ENCODE assay signal across 21 cellular contexts in genomic region chr15:99514306-99514705, GRCh38. TPM values are rescaled to one million over a fixed set of nuclear protein-coding genes. Genes with fewer than 3 reads are reported as not detected.
DNase-seq lines count a peak whose midpoint lies in the region; ATAC-seq, FAIRE-seq and TF ChIP-seq lines count a peak whose summit lies in the region.
"Had no signal": no experiment of that assay in that cellular context is flagged by ENCODE, and none has a peak within 500 bp of the region (broad histone marks: within the 10 kb centered on the region; RNA-seq: fewer than 3 reads in every experiment).

No MANE protein-coding gene starts in this region.

- no peaks in the 10 kb centered on the region; the same call in 2 of the 3 replicates for H3K9me3 Mint-ChIP-seq in GM23338
- no peaks in the 10 kb centered on the region for H3K9me3 Mint-ChIP-seq in activated T-helper 17 cell treated with anti-CD3 and anti-CD28 coated beads, Interleukin-2, amount 50 U/mL, for 72 hours
- H3K9me3 Mint-ChIP-seq in memory B cell: peaks cover 1% of the 10 kb centered on the region
- H3K9me3 Mint-ChIP-seq: activated T-helper 1 cell treated with anti-CD3 and anti-CD28 coated beads, Interleukin-12 subunit alpha, Interleukin-12 subunit beta, Interleukin-2, Interleukin-4 antibody, amounts not matched to agents 30 ng/mL and 10 ng/mL and 1 ng/mL, durations not matched to agents 14 hours and 24 hours and 36 hours had no signal

- H3K9me3 ChIP-seq in DOHH2 (ENCODE audit: control insufficient read depth, insufficient read depth, low read length) (no peaks in the 10 kb centered on the region), small intestine (ENCODE audit: control insufficient read depth, low read depth) (no peaks in the 10 kb centered on the region)
- H3K9me3 ChIP-seq: tibial artery had no signal

- H3K27ac ChIP-seq in DOHH2 (ENCODE audit: low read depth, low read length) (peak overlapping the region; percentile 94), GM23338 (ENCODE audit: low read depth) (no peak overlapping the region), small intestine (ENCODE audit: low read depth in 1 of 2, low read length in 1 of 2) (no peak overlapping the region)
- H3K27ac ChIP-seq: dorsolateral prefrontal cortex, tibial artery had no signal

- H2AFZ ChIP-seq in GM23338: peak overlapping the region; percentile 49; the same call in 1 of the 2 replicates

- H3K4me3 Mint-ChIP-seq in GM23338: no peak overlapping the region
- no peak overlapping the region for H3K4me3 Mint-ChIP-seq in activated T-helper 17 cell treated with anti-CD3 and anti-CD28 coated beads, Interleukin-2, amount 50 U/mL, for 72 hours
- H3K4me3 Mint-ChIP-seq in memory B cell: no peak overlapping the region
- H3K4me3 Mint-ChIP-seq: activated T-helper 1 cell treated with anti-CD3 and anti-CD28 coated beads, Interleukin-12 subunit alpha, Interleukin-12 subunit beta, Interleukin-2, Interleukin-4 antibody, amounts not matched to agents 30 ng/mL and 10 ng/mL and 1 ng/mL, durations not matched to agents 14 hours and 24 hours and 36 hours had no signal

- H3K27ac Mint-ChIP-seq in GM23338 (no peak overlapping the region; the same call in 1 of the 2 replicates), memory B cell (peak overlapping the region; percentile 92)
- H3K27ac Mint-ChIP-seq in activated T-helper 17 cell treated with anti-CD3 and anti-CD28 coated beads, Interleukin-2, amount 50 U/mL, for 72 hours: peak overlapping the region; percentile 40
- H3K27ac Mint-ChIP-seq: activated T-helper 1 cell treated with anti-CD3 and anti-CD28 coated beads, Interleukin-12 subunit alpha, Interleukin-12 subunit beta, Interleukin-2, Interleukin-4 antibody, amounts not matched to agents 30 ng/mL and 10 ng/mL and 1 ng/mL, durations not matched to agents 14 hours and 24 hours and 36 hours had no signal

- H3K36me3 ChIP-seq in DOHH2 (ENCODE audit: control insufficient read depth, low read length): peaks cover 3% of the 10 kb centered on the region; the same call in 1 of the 2 replicates
- H3K36me3 ChIP-seq in GM23338 (ENCODE audit: insufficient read depth): no peaks in the 10 kb centered on the region; the same call in 1 of the 2 replicates
- no peaks in the 10 kb centered on the region for H3K36me3 ChIP-seq in small intestine (ENCODE audit: control insufficient read depth in 2 of 2, insufficient read depth in 2 of 2, low read length in 2 of 2)
- H3K36me3 ChIP-seq: tibial artery had no signal

- ATAC-seq in GM23338: peak; percentile 66
- no peak for ATAC-seq in activated T-helper 17 cell treated with anti-CD3 and anti-CD28 coated beads, Interleukin-2, amount 50 U/mL, for 72 hours (replicated peaks)
- peak; percentile 9 for ATAC-seq in memory B cell (ENCODE audit: low read depth)
- ATAC-seq: HepG2, left colon had no signal

- DNase-seq in GM23338 (ENCODE audit: low spot score) (no peak), memory B cell (ENCODE audit: low spot score in 2 of 2) (no peak), midbrain (lab: John Stamatoyannopoulos, UW) (no peak), small intestine (no peak), GM03348 (ENCODE audit: low spot score) (no peak)
- DNase-seq: activated CD8-positive, alpha-beta memory T cell treated with anti-CD3 and anti-CD28 coated beads for 24 hours; caudate nucleus; dorsolateral prefrontal cortex; foreskin melanocyte; hypothalamus; left colon; NCI-H1436; NCI-H2171; NCI-H526 treated with DMSO at 0.1 percent for 48 hours; SHP77 treated with DMSO at 0.1 percent for 48 hours; tibial artery had no signal

- peaks cover 60% of the 10 kb centered on the region for H3F3A ChIP-seq in DOHH2 (ENCODE audit: control insufficient read depth, insufficient read depth)
- H3F3A ChIP-seq in GM23338 (replicated peaks; ENCODE audit: low read depth): no peaks in the 10 kb centered on the region

- no peaks in the 10 kb centered on the region for H3K27me3 ChIP-seq in DOHH2 (ENCODE audit: control insufficient read depth, low read length)
- H3K27me3 ChIP-seq in GM23338 (ENCODE audit: insufficient read depth): no peaks in the 10 kb centered on the region
- no peaks in the 10 kb centered on the region for H3K27me3 ChIP-seq in small intestine (ENCODE audit: control insufficient read depth in 2 of 2, insufficient read depth in 2 of 2, low read length in 2 of 2)
- H3K27me3 ChIP-seq: dorsolateral prefrontal cortex, tibial artery had no signal

- peaks cover 4% of the 10 kb centered on the region for H3K27me3 Mint-ChIP-seq in GM23338 (ENCODE audit: insufficient read depth, low read depth, poor library complexity)
- peaks cover 7% of the 10 kb centered on the region for H3K27me3 Mint-ChIP-seq in activated T-helper 17 cell treated with anti-CD3 and anti-CD28 coated beads, Interleukin-2, amount 50 U/mL, for 72 hours
- H3K27me3 Mint-ChIP-seq in memory B cell: no peaks in the 10 kb centered on the region

- TF ChIP-seq CTCF in DOHH2 (IDR thresholded peaks at IDR 0.05; ENCODE audit: low read depth, low read length, poor library complexity, severe bottlenecking): no peak
- no peak for TF ChIP-seq CTCF in GM23338 (conservative IDR thresholded peaks at IDR 0.05; ENCODE audit: low read depth in 2 of 2)

- H3K79me2 ChIP-seq in DOHH2 (ENCODE audit: control insufficient read depth, low read length) (peaks cover 3% of the 10 kb centered on the region; the same call in 1 of the 2 replicates), GM23338 (replicated peaks; ENCODE audit: insufficient read depth) (no peaks in the 10 kb centered on the region)

- H3K4me1 Mint-ChIP-seq in GM23338 (peaks cover 7% of the 10 kb centered on the region; the same call in 2 of the 3 replicates), memory B cell (peaks cover 47% of the 10 kb centered on the region)
- H3K4me1 Mint-ChIP-seq in activated T-helper 17 cell treated with anti-CD3 and anti-CD28 coated beads, Interleukin-2, amount 50 U/mL, for 72 hours: no peaks in the 10 kb centered on the region

- no peaks in the 10 kb centered on the region for H3K9me2 ChIP-seq in DOHH2 (replicated peaks; ENCODE audit: control insufficient read depth, low read length)
- no peaks in the 10 kb centered on the region for H3K9me2 ChIP-seq in GM23338 (ENCODE audit: insufficient read depth)

- H4K20me1 ChIP-seq in DOHH2 (ENCODE audit: control insufficient read depth, insufficient read depth, low read depth, low read length): no peaks in the 10 kb centered on the region
- no peaks in the 10 kb centered on the region for H4K20me1 ChIP-seq in GM23338 (replicated peaks; ENCODE audit: insufficient read depth)

- WGBS in small intestine, 3 donors: 75 to 78% (median 76%) methylated on average over 5 of the region's 5 CpGs

- no peaks in the 10 kb centered on the region for H3K36me3 Mint-ChIP-seq in GM23338 (ENCODE audit: low read depth)
- H3K36me3 Mint-ChIP-seq in activated T-helper 17 cell treated with anti-CD3 and anti-CD28 coated beads, Interleukin-2, amount 50 U/mL, for 72 hours (ENCODE audit: low read depth): no peaks in the 10 kb centered on the region
- H3K36me3 Mint-ChIP-seq in memory B cell: peaks cover 2% of the 10 kb centered on the region

- FAIRE-seq in small intestine (lab: Jason Lieb, UNC): no peak
- FAIRE-seq: H54, HepG2 had no signal

- peak overlapping the region; percentile 93 for H3K4me2 ChIP-seq in DOHH2 (ENCODE audit: low read length)
- no peak overlapping the region for H3K4me2 ChIP-seq in GM23338

- H3K4me3 ChIP-seq in DOHH2 (ENCODE audit: low read length) (peak overlapping the region; percentile 71), GM23338 (no peak overlapping the region), small intestine (ENCODE audit: low read depth in 1 of 2, low read length in 2 of 2) (no peak overlapping the region)
- H3K4me3 ChIP-seq: dorsolateral prefrontal cortex, tibial artery had no signal

- peaks cover 85% of the 10 kb centered on the region for H3K4me1 ChIP-seq in DOHH2 (ENCODE audit: control insufficient read depth, low read length)
- H3K4me1 ChIP-seq in GM23338 (ENCODE audit: insufficient read depth): no peaks in the 10 kb centered on the region
- no peaks in the 10 kb centered on the region for H3K4me1 ChIP-seq in small intestine (ENCODE audit: control insufficient read depth in 2 of 2, insufficient read depth in 1 of 2, low read depth in 1 of 2, low read length in 1 of 2)

TF ChIP-seq in GM23338, 12 proteins besides CTCF, POLR2A, EP300 and RAD21 (continues in another document):
- no peak for TF ChIP-seq EZH2 (IDR thresholded peaks at IDR 0.05; ENCODE audit: low read depth, unreplicated experiment)
- TF ChIP-seq, protein P1, sequence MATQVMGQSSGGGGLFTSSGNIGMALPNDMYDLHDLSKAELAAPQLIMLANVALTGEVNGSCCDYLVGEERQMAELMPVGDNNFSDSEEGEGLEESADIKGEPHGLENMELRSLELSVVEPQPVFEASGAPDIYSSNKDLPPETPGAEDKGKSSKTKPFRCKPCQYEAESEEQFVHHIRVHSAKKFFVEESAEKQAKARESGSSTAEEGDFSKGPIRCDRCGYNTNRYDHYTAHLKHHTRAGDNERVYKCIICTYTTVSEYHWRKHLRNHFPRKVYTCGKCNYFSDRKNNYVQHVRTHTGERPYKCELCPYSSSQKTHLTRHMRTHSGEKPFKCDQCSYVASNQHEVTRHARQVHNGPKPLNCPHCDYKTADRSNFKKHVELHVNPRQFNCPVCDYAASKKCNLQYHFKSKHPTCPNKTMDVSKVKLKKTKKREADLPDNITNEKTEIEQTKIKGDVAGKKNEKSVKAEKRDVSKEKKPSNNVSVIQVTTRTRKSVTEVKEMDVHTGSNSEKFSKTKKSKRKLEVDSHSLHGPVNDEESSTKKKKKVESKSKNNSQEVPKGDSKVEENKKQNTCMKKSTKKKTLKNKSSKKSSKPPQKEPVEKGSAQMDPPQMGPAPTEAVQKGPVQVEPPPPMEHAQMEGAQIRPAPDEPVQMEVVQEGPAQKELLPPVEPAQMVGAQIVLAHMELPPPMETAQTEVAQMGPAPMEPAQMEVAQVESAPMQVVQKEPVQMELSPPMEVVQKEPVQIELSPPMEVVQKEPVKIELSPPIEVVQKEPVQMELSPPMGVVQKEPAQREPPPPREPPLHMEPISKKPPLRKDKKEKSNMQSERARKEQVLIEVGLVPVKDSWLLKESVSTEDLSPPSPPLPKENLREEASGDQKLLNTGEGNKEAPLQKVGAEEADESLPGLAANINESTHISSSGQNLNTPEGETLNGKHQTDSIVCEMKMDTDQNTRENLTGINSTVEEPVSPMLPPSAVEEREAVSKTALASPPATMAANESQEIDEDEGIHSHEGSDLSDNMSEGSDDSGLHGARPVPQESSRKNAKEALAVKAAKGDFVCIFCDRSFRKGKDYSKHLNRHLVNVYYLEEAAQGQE (IDR thresholded peaks at IDR 0.05; ENCODE audit: unreplicated experiment): no peak
- no peak for TF ChIP-seq EZH2phosphoT487 (IDR thresholded peaks at IDR 0.05; ENCODE audit: unreplicated experiment)
- no peak for TF ChIP-seq CREB1 (CRISPR knock-in tag; IDR thresholded peaks at IDR 0.05; ENCODE audit: low read depth)

RNA-seq across cellular contexts. Expression of gene MEF2A, which starts 51.5 kb away (rescaled TPM):
- total RNA-seq in GM23338 (2014; rRNA removed; shearing (Covaris generic)): 42.3 and 46.1 TPM in 2 replicates
- 17.7 and 20.3 TPM in 2 replicates for polyA plus RNA-seq in GM23338 (2016; fragmentation: Nextera tagmentation; extraction: Ambion mirVana)
- 10 to 100 TPM; 15.7 to 18.3 TPM for total RNA-seq in activated T-helper 17 cell treated with anti-CD3 and anti-CD28 coated beads, Interleukin-2, amount 50 U/mL, for 72 hours
- polyA plus RNA-seq in small intestine: 10 to 100 TPM; 11.2 to 12.7 (median 12.6) TPM
